ENCODE assay signal across 10 cellular contexts in genomic region chr17:72561680-72562079, GRCh38.
DNase-seq lines count a peak whose midpoint lies in the region; ATAC-seq and TF ChIP-seq lines count a peak whose summit lies in the region.
"Had no signal": no experiment of that assay in that cellular context is flagged by ENCODE, and none has a peak within 500 bp of the region (broad histone marks: within the 10 kb centered on the region; RNA-seq: fewer than 3 reads in every experiment).

No MANE protein-coding gene starts in this region.

- H3K27ac ChIP-seq in Panc1 (ENCODE audit: low read length) = peak overlapping the region; percentile 83
- H3K27ac ChIP-seq in hepatocyte = peak overlapping the region; percentile 21
- H3K27ac ChIP-seq in substantia nigra (ENCODE audit: low read depth, low read length, poor library complexity, severe bottlenecking) = no peak overlapping the region

- no peaks in the 10 kb centered on the region for H3K9me3 Mint-ChIP-seq in CD14-positive monocyte
- H3K9me3 Mint-ChIP-seq: CD8-positive, alpha-beta memory T cell; IgD-negative memory B cell had no signal

- TF ChIP-seq CTCF in CD14-positive monocyte (IDR thresholded peaks at IDR 0.05) (no peak), Panc1 (IDR thresholded peaks at IDR 0.05) (no peak), hepatocyte (IDR thresholded peaks at IDR 0.05; ENCODE audit: poor library complexity) (no peak)

- in situ Hi-C loops in Panc1 (cut with HindIII; ENCODE audit: low pct_unique_long_range_greater_than_20kb, low sequenced_read_pairs) = no loop called here

- peaks cover 2 to 5% (median 3%) of the 10 kb centered on the region in 3 donors for H3K27me3 Mint-ChIP-seq in CD14-positive monocyte (ENCODE audit: low read depth in 3 of 3)

- intact Hi-C loops in CD14-positive monocyte (cut with micrococcal nuclease) (no loop called here), Panc1 (cut with micrococcal nuclease; ENCODE audit: unreplicated experiment) (loop anchor here (2.0 to 10.0 kb wide), 2 partner anchors 29 to 123 kb away; no protein-coding TSS in a partner anchor)

- no peak overlapping the region for H3K4me3 Mint-ChIP-seq in CD14-positive monocyte
- H3K4me3 Mint-ChIP-seq: CD8-positive, alpha-beta memory T cell; IgD-negative memory B cell had no signal

- H3K4me3 ChIP-seq in Panc1 (ENCODE audit: low read depth in 2 of 2, low read length in 2 of 2) = no peak overlapping the region
- no peak overlapping the region for H3K4me3 ChIP-seq in hepatocyte

- POLR2A ChIA-PET in Panc1 (lab: Charles Lee) = no interaction called here

- no peaks in the 10 kb centered on the region for H3K9me2 ChIP-seq in hepatocyte (replicated peaks; ENCODE audit: insufficient read depth)

- no peak overlapping the region for H3K27ac Mint-ChIP-seq in CD14-positive monocyte
- H3K27ac Mint-ChIP-seq: CD8-positive, alpha-beta memory T cell; IgD-negative memory B cell had no signal

- no peaks in the 10 kb centered on the region for H3K4me1 Mint-ChIP-seq in CD14-positive monocyte

- no peak for ATAC-seq in Panc1
- no peak for ATAC-seq in HG03565 (IDR thresholded peaks at IDR 0.05; ENCODE audit: unreplicated experiment)
- no peak for ATAC-seq in HG03432 (IDR thresholded peaks at IDR 0.05; ENCODE audit: unreplicated experiment)

- CTCF ChIA-PET in Panc1 (lab: Charles Lee) = interaction anchor here (0.6 to 1.4 kb wide), 2 partner anchors 63 to 164 kb away, joined by 4 to 8 read pairs; no protein-coding TSS in a partner anchor

- H3K4me1 ChIP-seq in Panc1 (ENCODE audit: control insufficient read depth, insufficient read depth, low read length) (peaks cover 91% of the 10 kb centered on the region), hepatocyte (ENCODE audit: insufficient read depth) (peaks cover 3% of the 10 kb centered on the region)
- H3K4me1 ChIP-seq: Caco-2 had no signal

- no peaks in the 10 kb centered on the region for H3K9me3 ChIP-seq in Panc1 (ENCODE audit: control insufficient read depth, insufficient read depth, low read depth, low read length)
- no peaks in the 10 kb centered on the region for H3K9me3 ChIP-seq in hepatocyte (ENCODE audit: low read depth)
- H3K9me3 ChIP-seq: Caco-2 had no signal

- peaks cover 11% of the 10 kb centered on the region for H4K20me1 ChIP-seq in hepatocyte (ENCODE audit: insufficient read depth, poor library complexity, severe bottlenecking)

- no peaks in the 10 kb centered on the region for H3K36me3 Mint-ChIP-seq in CD14-positive monocyte
- H3K36me3 Mint-ChIP-seq: IgD-negative memory B cell had no signal

- H3K4me2 ChIP-seq in hepatocyte = no peak overlapping the region

- peak; percentile 3 for DNase-seq in CD14-positive monocyte (ENCODE audit: low spot score)
- no peak for DNase-seq in Panc1 (ENCODE audit: low read depth, low spot score)
- DNase-seq in hepatocyte (ENCODE audit: low spot score) = no peak
- DNase-seq in substantia nigra (lab: John Stamatoyannopoulos, UW) = no peak
- no peak for DNase-seq in SKM-1 treated with dmso at 0.1 percent for 144 hours (lab: John Stamatoyannopoulos, UW; ENCODE audit: unreplicated experiment)
- DNase-seq: Caco-2; CD8-positive, alpha-beta memory T cell had no signal

- WGBS in hepatocyte (ENCODE audit: low lambda C conversion rate, missing lambda C conversion rate) = 96% methylated on average over 6 of the region's 6 CpGs

- no peak overlapping the region for H2AFZ ChIP-seq in hepatocyte

- H3K36me3 ChIP-seq in Panc1 (ENCODE audit: control insufficient read depth, insufficient read depth, low read length) (no peaks in the 10 kb centered on the region), hepatocyte (replicated peaks; ENCODE audit: insufficient read depth, low read depth) (no peaks in the 10 kb centered on the region)

- H3K27me3 ChIP-seq in Panc1 (ENCODE audit: control insufficient read depth, insufficient read depth, low read length) (no peaks in the 10 kb centered on the region), hepatocyte (no peaks in the 10 kb centered on the region)

- H3K79me2 ChIP-seq in hepatocyte = peaks cover 67% of the 10 kb centered on the region

- BruUV-seq in Panc1 (replicated peaks; lab: Mats Ljungman, UMichigan) = no TSS peak
